ENCODE assay signal across 21 cellular contexts in genomic region chr12:46134852-46135251, GRCh38.
A peak's percentile ranks its signal among the peaks of the same experiment; 100 is the strongest.
DNase-seq lines count a peak whose midpoint lies in the region; ATAC-seq, FAIRE-seq and TF ChIP-seq lines count a peak whose summit lies in the region.
"Had no signal": no experiment of that assay in that cellular context is flagged by ENCODE, and none has a peak within 500 bp of the region (broad histone marks: within the 10 kb centered on the region; RNA-seq: fewer than 3 reads in every experiment).

No MANE protein-coding gene starts in this region.

- H3K14ac ChIP-seq in trophoblast cell (ENCODE audit: low read length): peak overlapping the region; percentile 88

- H3K9me3 ChIP-seq in HEK293 (ENCODE audit: control insufficient read depth, insufficient read depth, low read depth, low read length) (no peaks in the 10 kb centered on the region), mesodermal cell (ENCODE audit: control insufficient read depth, low read length) (no peaks in the 10 kb centered on the region), trophoblast cell (ENCODE audit: insufficient read depth, low read depth, low read length) (peaks cover 2% of the 10 kb centered on the region), pancreas (no peaks in the 10 kb centered on the region)
- H3K9me3 ChIP-seq: BE2C had no signal

- peak overlapping the region; percentile 70 for H4K8ac ChIP-seq in trophoblast cell (ENCODE audit: low read depth, low read length)

- peak overlapping the region; percentile 31 for H2AK5ac ChIP-seq in trophoblast cell (ENCODE audit: low read length)

- H3K18ac ChIP-seq in trophoblast cell (ENCODE audit: low read length): no peak overlapping the region

- H4K12ac ChIP-seq in trophoblast cell (ENCODE audit: low read depth, low read length): no peak overlapping the region

- H3K79me1 ChIP-seq in trophoblast cell (ENCODE audit: low read length): peaks cover 12% of the 10 kb centered on the region

- peak overlapping the region; percentile 93 for H2BK5ac ChIP-seq in trophoblast cell (ENCODE audit: low read depth, low read length, poor library complexity)

- peak overlapping the region; percentile 88 for H3K4ac ChIP-seq in trophoblast cell (ENCODE audit: low read depth, low read length)

- H2AFZ ChIP-seq in trophoblast cell (ENCODE audit: insufficient read depth, low read length, poor library complexity): no peak overlapping the region

- H3K4me3 ChIP-seq in HEK293 (ENCODE audit: low read depth, low read length) (no peak overlapping the region), mesodermal cell (ENCODE audit: extremely low read depth, insufficient read depth, low read length, poor library complexity, severe bottlenecking) (no peak overlapping the region), trophoblast cell (ENCODE audit: low read depth, low read length) (no peak overlapping the region), pancreas (no peak overlapping the region)

- no peak overlapping the region for H3K9ac ChIP-seq in trophoblast cell (ENCODE audit: low read length)

- CTCF ChIA-PET in HEK293 (lab: Yijun Ruan, JAX): interaction anchor here (0.5 to 2.4 kb wide), 2 partner anchors 10 to 898 kb away, joined by 3 to 13 read pairs; no protein-coding TSS in a partner anchor

- H3K79me2 ChIP-seq in trophoblast cell (ENCODE audit: control insufficient read depth, insufficient read depth, low read length, poor library complexity): peaks cover 2% of the 10 kb centered on the region

- H3K27me3 ChIP-seq in trophoblast cell (ENCODE audit: insufficient read depth, low read length) (no peaks in the 10 kb centered on the region), pancreas (no peaks in the 10 kb centered on the region)

- TF ChIP-seq CTCF in HEK293 (tag by site-specific recombination; IDR thresholded peaks at IDR 0.05) (no peak), pancreas (IDR thresholded peaks at IDR 0.05) (no peak)

- no peak for DNase-seq in trophoblast cell
- DNase-seq in stimulated activated CD4-positive, alpha-beta T cell treated with anti-CD3 and anti-CD28 coated beads, Interleukin-12 subunit alpha, Interleukin-12 subunit beta, amount 100 ng/mL, for 4 hours: no peak
- DNase-seq in pancreas: no peak
- DNase-seq: ACHN; BE2C; C1 segment of cervical spinal cord; CD4-positive, CD25-positive, alpha-beta regulatory T cell; CD8-positive, alpha-beta memory T cell; COR-L47; DMS153; DMS79 treated with DMSO at 0.1 percent for 48 hours; GF-D8; H9 had no signal

- H3K23ac ChIP-seq in trophoblast cell (ENCODE audit: low read length): no peak overlapping the region

- H3K36me3 ChIP-seq in HEK293 (ENCODE audit: control insufficient read depth in 2 of 2, insufficient read depth in 1 of 2, low read length in 2 of 2) (no peaks in the 10 kb centered on the region), mesodermal cell (ENCODE audit: control insufficient read depth, insufficient read depth, low read length) (no peaks in the 10 kb centered on the region), trophoblast cell (ENCODE audit: control insufficient read depth in 1 of 2, insufficient read depth in 2 of 2, low read length in 2 of 2) (no peaks in the 10 kb centered on the region), pancreas (no peaks in the 10 kb centered on the region)
- H3K36me3 ChIP-seq: BE2C had no signal

- peak overlapping the region; percentile 58 for H2BK12ac ChIP-seq in trophoblast cell (ENCODE audit: low read length)

- ATAC-seq in GM21367 (IDR thresholded peaks at IDR 0.05; ENCODE audit: unreplicated experiment): no peak
- no peak for ATAC-seq in pancreas
- ATAC-seq in GM21576 (IDR thresholded peaks at IDR 0.05; ENCODE audit: unreplicated experiment): no peak
- ATAC-seq: HepG2 had no signal

- H3K4me1 ChIP-seq in HEK293 (ENCODE audit: control insufficient read depth, insufficient read depth, low read length) (peaks cover 9% of the 10 kb centered on the region), mesodermal cell (ENCODE audit: control insufficient read depth, insufficient read depth, low read length, poor library complexity, severe bottlenecking) (peaks cover 9% of the 10 kb centered on the region), trophoblast cell (ENCODE audit: control insufficient read depth in 1 of 2, insufficient read depth in 2 of 2, low read length in 2 of 2) (peaks cover 2 to 7% of the 10 kb centered on the region in 2 experiments), pancreas (no peaks in the 10 kb centered on the region)
- H3K4me1 ChIP-seq: BE2C had no signal

- intact Hi-C loops in pancreas (cut with DNase I): no loop called here

- POLR2A ChIA-PET in HEK293 (lab: Yijun Ruan, JAX): interaction anchor here (2.0 kb wide), 1 partner anchor 10 kb away, joined by 8 read pairs; no protein-coding TSS in a partner anchor

- no peak overlapping the region for H3K4me2 ChIP-seq in trophoblast cell (ENCODE audit: low read length)

- peak overlapping the region; percentile 83 for H2BK120ac ChIP-seq in trophoblast cell (ENCODE audit: insufficient read depth, low read length, poor library complexity)

- H3K27ac ChIP-seq in HEK293 (ENCODE audit: extremely low read depth, low read depth, low read length) (no peak overlapping the region; the same call in 1 of the 2 replicates), mesodermal cell (ENCODE audit: low read depth, low read length, severe bottlenecking) (peak overlapping the region; percentile 88), trophoblast cell (ENCODE audit: low read depth, low read length) (peak overlapping the region; percentile 90), pancreas (no peak overlapping the region)

- no peak for FAIRE-seq in pancreas (lab: Jason Lieb, UNC)
- FAIRE-seq: A204.1, D721Med, H1, HepG2 had no signal

- H4K91ac ChIP-seq in trophoblast cell (ENCODE audit: low read depth, low read length): peak overlapping the region; percentile 82

TF ChIP-seq in HEK293, 187 proteins besides CTCF, POLR2A, EP300 and RAD21 (continues in another document):
- TF ChIP-seq FEZF1 (tag by site-specific recombination; IDR thresholded peaks at IDR 0.05) (no peak), GLIS1 (tag by site-specific recombination; IDR thresholded peaks at IDR 0.05) (peak; percentile 63), ZNF211 (tag by site-specific recombination; IDR thresholded peaks at IDR 0.05; ENCODE audit: low read depth) (no peak), BCL6B (tag by site-specific recombination; IDR thresholded peaks at IDR 0.05) (no peak), ZNF223 (tag by site-specific recombination; IDR thresholded peaks at IDR 0.05) (no peak), ZBTB21 (tag by site-specific recombination; IDR thresholded peaks at IDR 0.05) (no peak), ZNF133 (tag by site-specific recombination; IDR thresholded peaks at IDR 0.05) (no peak), KLF8 (tag by site-specific recombination; IDR thresholded peaks at IDR 0.05) (no peak), OSR2 (tag by site-specific recombination; IDR thresholded peaks at IDR 0.05) (no peak), ZEB2 (tag by site-specific recombination; IDR thresholded peaks at IDR 0.05) (no peak), ZNF354C (tag by site-specific recombination; IDR thresholded peaks at IDR 0.05; ENCODE audit: borderline replicate concordance, low read depth) (no peak), ZNF600 (tag by site-specific recombination; IDR thresholded peaks at IDR 0.05) (no peak), ZSCAN16 (tag by site-specific recombination; IDR thresholded peaks at IDR 0.05) (no peak), SP2 (tag by site-specific recombination; IDR thresholded peaks at IDR 0.05) (no peak), ZNF626 (tag by site-specific recombination; IDR thresholded peaks at IDR 0.05) (no peak), PATZ1 (tag by site-specific recombination; IDR thresholded peaks at IDR 0.05) (no peak), ZNF112 (tag by site-specific recombination; IDR thresholded peaks at IDR 0.05) (no peak), ZNF239 (tag by site-specific recombination; IDR thresholded peaks at IDR 0.05) (no peak), ZNF488 (tag by site-specific recombination; IDR thresholded peaks at IDR 0.05) (no peak)

Comparison
In these comparisons a context has a peak if more than half of its experiments do, and no peak if none do; other contexts are left out.
1. H3K27ac ChIP-seq: peak in mesodermal cell (single experiment) and trophoblast cell (single experiment); none in HEK293 (single experiment) and pancreas (0 of 4).